In genomic region chr11:776459-777287, GRCh38 we compare ENCODE assay signal across 8 cellular contexts. TPM values are rescaled to one million over a fixed set of nuclear protein-coding genes. Genes with fewer than 3 reads are reported as not detected.
DNase-seq lines count a peak whose midpoint lies in the region; ATAC-seq, FAIRE-seq and TF ChIP-seq lines count a peak whose summit lies in the region.

No MANE protein-coding gene starts in this region.

- no peak for FAIRE-seq in kidney (lab: Jason Lieb, UNC)

- H3K4me3 ChIP-seq in body of pancreas (peak overlapping the region; percentile 67 to 92), kidney (ENCODE audit: low read length in 2 of 2) (peak overlapping the region; percentile 59 to 71)

- TF ChIP-seq POLR2A in body of pancreas (IDR thresholded peaks at IDR 0.05): no peak

- no peaks in the 10 kb centered on the region for H3K27me3 Mint-ChIP-seq in stimulated activated naive CD8-positive, alpha-beta T cell treated with anti-CD3 and anti-CD28 coated beads, Interleukin-15, Interleukin-2, amounts not matched to agents 100 ng/mL and 50 ng/mL, for 24 hours

- peaks cover 4% of the 10 kb centered on the region for H3K36me3 Mint-ChIP-seq in stimulated activated naive CD8-positive, alpha-beta T cell treated with anti-CD3 and anti-CD28 coated beads, Interleukin-15, Interleukin-2, amounts not matched to agents 100 ng/mL and 50 ng/mL, for 24 hours (ENCODE audit: low read depth)

- intact Hi-C loops in Right ventricle myocardium inferior (cut with DNase I) (no loop called here), cardiac septum (cut with DNase I) (no loop called here), body of pancreas (cut with DNase I) (no loop called here), kidney (cut with DNase I) (no loop called here)

- peak overlapping the region; percentile 86 for H3K27ac Mint-ChIP-seq in stimulated activated naive CD8-positive, alpha-beta T cell treated with anti-CD3 and anti-CD28 coated beads, Interleukin-15, Interleukin-2, amounts not matched to agents 100 ng/mL and 50 ng/mL, for 24 hours

- H3K4me1 ChIP-seq in body of pancreas: peaks cover 35% of the 10 kb centered on the region
- peaks cover 0 to 16% of the 10 kb centered on the region in 2 donors for H3K4me1 ChIP-seq in kidney (ENCODE audit: control insufficient read depth in 1 of 2, insufficient read depth in 1 of 2, low read depth in 1 of 2, low read length in 2 of 2)

- no peak for TF ChIP-seq CTCF in body of pancreas (IDR thresholded peaks at IDR 0.05)
- TF ChIP-seq CTCF in kidney (IDR thresholded peaks at IDR 0.05; ENCODE audit: borderline replicate concordance, extremely low read depth, insufficient read depth): no peak

- H3K36me3 ChIP-seq in body of pancreas (replicated peaks in 1 of 2; ENCODE audit: insufficient read depth in 1 of 2, low read depth in 2 of 2) (peaks cover 0 to 5% of the 10 kb centered on the region in 2 donors), kidney (ENCODE audit: control insufficient read depth in 1 of 2, insufficient read depth in 2 of 2, low read length in 2 of 2) (no peaks in the 10 kb centered on the region)

- WGBS in body of pancreas, 2 donors: 2% methylated on average over 26 of the region's 68 CpGs; no CpG with 5 or more reads in 1 of the 2 donors

- H3K27ac ChIP-seq in body of pancreas (peak overlapping the region; percentile 63 to 82 (median 73)), kidney (ENCODE audit: low read depth in 2 of 2, low read length in 2 of 2) (no peak overlapping the region)

- no peaks in the 10 kb centered on the region for H3K9me3 Mint-ChIP-seq in stimulated activated naive CD8-positive, alpha-beta T cell treated with anti-CD3 and anti-CD28 coated beads, Interleukin-15, Interleukin-2, amounts not matched to agents 100 ng/mL and 50 ng/mL, for 24 hours

- no peaks in the 10 kb centered on the region for H3K27me3 ChIP-seq in body of pancreas

- H3K9ac ChIP-seq in kidney (ENCODE audit: low read length in 2 of 2): peak overlapping the region; percentile 82 to 86

- ATAC-seq in Right ventricle myocardium inferior: peak; percentile 18
- ATAC-seq in HG02678 (IDR thresholded peaks at IDR 0.05; ENCODE audit: unreplicated experiment): peak; percentile 37
- peak; percentile 24 for ATAC-seq in body of pancreas

- H3K9me3 ChIP-seq in body of pancreas (no peaks in the 10 kb centered on the region), kidney (ENCODE audit: control insufficient read depth in 1 of 2, low read length in 2 of 2) (no peaks in the 10 kb centered on the region)

- no peak for DNase-seq in Right ventricle myocardium inferior (ENCODE audit: missing footprints)
- DNase-seq in cardiac septum (ENCODE audit: low spot score): no peak
- DNase-seq in NCI-H146 treated with DMSO at 0.1 percent for 48 hours (lab: John Stamatoyannopoulos, UW; ENCODE audit: unreplicated experiment): peak; percentile 36
- DNase-seq in body of pancreas: peak in 3 of 4 donors; percentile 21 to 35 (median 32)
- peak; percentile 81 for DNase-seq in kidney
- no peak for DNase-seq in LoVo (ENCODE audit: low spot score)

- H3K4me3 Mint-ChIP-seq in stimulated activated naive CD8-positive, alpha-beta T cell treated with anti-CD3 and anti-CD28 coated beads, Interleukin-15, Interleukin-2, amounts not matched to agents 100 ng/mL and 50 ng/mL, for 24 hours: peak overlapping the region; percentile 91

- peaks cover 36% of the 10 kb centered on the region for H3K4me1 Mint-ChIP-seq in stimulated activated naive CD8-positive, alpha-beta T cell treated with anti-CD3 and anti-CD28 coated beads, Interleukin-15, Interleukin-2, amounts not matched to agents 100 ng/mL and 50 ng/mL, for 24 hours (ENCODE audit: low read depth)

RNA-seq across cellular contexts. Expression of gene GATD1, which starts 0.6 kb away (rescaled TPM):
- total RNA-seq in Right ventricle myocardium inferior (18.3 TPM), cardiac septum (38.7 TPM), body of pancreas (10 to 100 TPM; 14.0 to 28.7 TPM), kidney (66.2 TPM)
- 38.3 TPM for polyA plus RNA-seq in kidney (ENCODE audit: insufficient read depth, low read depth, low replicate concordance)

RNA-seq across cellular contexts. Expression of gene CEND1, which starts 13.2 kb away (rescaled TPM):
- total RNA-seq in Right ventricle myocardium inferior: not detected
- total RNA-seq in cardiac septum: 0.65 TPM
- total RNA-seq in body of pancreas: under 1 TPM in 1 of 2 donors, not detected in 1; 0.78 TPM
- 0.16 TPM for total RNA-seq in kidney
- 3.6 TPM for polyA plus RNA-seq in kidney (ENCODE audit: insufficient read depth, low read depth, low replicate concordance)

RNA-seq across cellular contexts. Expression of gene SLC25A22, which starts 21.4 kb away (rescaled TPM):
- total RNA-seq in Right ventricle myocardium inferior: 2.6 TPM
- total RNA-seq in cardiac septum: 4.7 TPM
- total RNA-seq in body of pancreas: 10 to 100 TPM; 55.8 to 69.5 TPM
- 17.8 TPM for total RNA-seq in kidney
- 14.3 TPM for polyA plus RNA-seq in kidney (ENCODE audit: insufficient read depth, low read depth, low replicate concordance)

RNA-seq across cellular contexts. Expression of gene PIDD1, which starts 28.4 kb away (rescaled TPM):
- total RNA-seq in Right ventricle myocardium inferior (7.2 TPM), cardiac septum (12.1 TPM), body of pancreas (10 to 100 TPM; 11.9 to 98.6 TPM), kidney (16.5 TPM)
- 9.1 TPM for polyA plus RNA-seq in kidney (ENCODE audit: insufficient read depth, low read depth, low replicate concordance)

RNA-seq across cellular contexts. Expression of gene TALDO1, which starts 29.4 kb away (rescaled TPM):
- total RNA-seq in Right ventricle myocardium inferior: 102 TPM
- total RNA-seq in cardiac septum: 92.4 TPM
- 100 to 1,000 TPM in 1 of 2 donors, 10 to 100 TPM in 1; 78.9 to 119 TPM for total RNA-seq in body of pancreas
- total RNA-seq in kidney: 175 TPM
- polyA plus RNA-seq in kidney (ENCODE audit: insufficient read depth, low read depth, low replicate concordance): 312 TPM

Comparison
In these comparisons a context has a peak if more than half of its experiments do, and no peak if none do; other contexts are left out.
1. DNase-seq: peak in NCI-H146 treated with DMSO at 0.1 percent for 48 hours (single experiment), body of pancreas (3 of 4) and kidney (single experiment); none in Right ventricle myocardium inferior (single experiment), cardiac septum (single experiment) and LoVo (single experiment).
2. H3K27ac ChIP-seq: peak in body of pancreas (4 of 4); none in kidney (0 of 2).
3. Peak in every context shown above with its lines, with median percentiles within 50 percentile points of each other: ATAC-seq.